8 cellular contexts compared by ENCODE assay signal in genomic region chr9:136403538-136403914, GRCh38. TPM values are rescaled to one million over a fixed set of nuclear protein-coding genes. Genes with fewer than 3 reads are reported as not detected.
A peak's percentile ranks its signal among the peaks of the same experiment; 100 is the strongest.
DNase-seq lines count a peak whose midpoint lies in the region; ATAC-seq and TF ChIP-seq lines count a peak whose summit lies in the region.

No MANE protein-coding gene starts in this region.

- peaks cover 6% of the 10 kb centered on the region for H3K27me3 Mint-ChIP-seq in HFFc6 (ENCODE audit: insufficient read depth)

- H3K27ac Mint-ChIP-seq in stimulated activated effector memory CD8-positive, alpha-beta T cell treated with anti-CD3 and anti-CD28 coated beads, Interleukin-12 subunit alpha, Interleukin-12 subunit beta, amount 100 ng/mL, for 72 hours: peak overlapping the region; percentile 83
- no peak overlapping the region for H3K27ac Mint-ChIP-seq in HFFc6

- peak; percentile 71 to 78 for DNase-seq in activated CD4-positive, alpha-beta T cell treated with anti-CD3 and anti-CD28 coated beads, Interleukin-2, amount 50 U/mL, for 4 hours
- DNase-seq in stimulated activated effector memory CD8-positive, alpha-beta T cell treated with anti-CD3 and anti-CD28 coated beads, Interleukin-12 subunit alpha, Interleukin-12 subunit beta, amount 100 ng/mL, for 72 hours (ENCODE audit: low spot score in 2 of 2): peak; percentile 59 to 78
- no peak for DNase-seq in putamen (ENCODE audit: low spot score)
- no peak for DNase-seq in HFFc6

- H3K4me1 Mint-ChIP-seq in stimulated activated effector memory CD8-positive, alpha-beta T cell treated with anti-CD3 and anti-CD28 coated beads, Interleukin-12 subunit alpha, Interleukin-12 subunit beta, amount 100 ng/mL, for 72 hours: peaks cover 58% of the 10 kb centered on the region
- peaks cover 9% of the 10 kb centered on the region for H3K4me1 Mint-ChIP-seq in HFFc6 (ENCODE audit: low read depth)

- no peak for TF ChIP-seq CTCF in HFFc6 (IDR thresholded peaks at IDR 0.05)

- no peaks in the 10 kb centered on the region for H3K9me3 Mint-ChIP-seq in stimulated activated effector memory CD8-positive, alpha-beta T cell treated with anti-CD3 and anti-CD28 coated beads, Interleukin-12 subunit alpha, Interleukin-12 subunit beta, amount 100 ng/mL, for 72 hours
- no peaks in the 10 kb centered on the region for H3K9me3 Mint-ChIP-seq in HFFc6

- peak overlapping the region; percentile 76 for H3K4me3 Mint-ChIP-seq in stimulated activated effector memory CD8-positive, alpha-beta T cell treated with anti-CD3 and anti-CD28 coated beads, Interleukin-12 subunit alpha, Interleukin-12 subunit beta, amount 100 ng/mL, for 72 hours
- no peak overlapping the region for H3K4me3 Mint-ChIP-seq in HFFc6

- peaks cover 71% of the 10 kb centered on the region for H3K36me3 Mint-ChIP-seq in stimulated activated effector memory CD8-positive, alpha-beta T cell treated with anti-CD3 and anti-CD28 coated beads, Interleukin-12 subunit alpha, Interleukin-12 subunit beta, amount 100 ng/mL, for 72 hours
- peaks cover 13% of the 10 kb centered on the region; the same call in 1 of the 2 replicates for H3K36me3 Mint-ChIP-seq in HFFc6 (ENCODE audit: low read depth)

- ATAC-seq in GM21825 (IDR thresholded peaks at IDR 0.05; ENCODE audit: unreplicated experiment) (peak; percentile 39), esophagus mucosa (peak; percentile 7), HG03354 (IDR thresholded peaks at IDR 0.05; ENCODE audit: poor library complexity, severe bottlenecking, unreplicated experiment) (no peak), HG03469 (IDR thresholded peaks at IDR 0.05; ENCODE audit: unreplicated experiment) (no peak)
- ATAC-seq in stimulated activated effector memory CD8-positive, alpha-beta T cell treated with anti-CD3 and anti-CD28 coated beads, Interleukin-12 subunit alpha, Interleukin-12 subunit beta, amount 100 ng/mL, for 72 hours: peak; percentile 87

RNA-seq across cellular contexts. Expression of gene SNAPC4, which starts 3.6 kb away (rescaled TPM):
- 3.7 TPM for total RNA-seq in esophagus mucosa
- 1 to 10 TPM; 6.2 to 9.4 (median 6.5) TPM for total RNA-seq in HFFc6 (2021; fragmentation: NEBNext Ultra II Directional; extraction: Animal tissue kit (Norgen Biotek cat#: 25700))

RNA-seq across cellular contexts. Expression of gene ENTR1, which starts 6.9 kb away (rescaled TPM):
- total RNA-seq in esophagus mucosa: 22.8 TPM
- total RNA-seq in HFFc6 (2021; fragmentation: NEBNext Ultra II Directional; extraction: Animal tissue kit (Norgen Biotek cat#: 25700)): 10 to 100 TPM; 40.8 to 55.1 (median 43.7) TPM

RNA-seq across cellular contexts. Expression of gene PMPCA, which starts 6.9 kb away (rescaled TPM):
- 29.4 TPM for total RNA-seq in esophagus mucosa
- 10 to 100 TPM; 69.1 to 81.0 (median 75.9) TPM for total RNA-seq in HFFc6 (2021; fragmentation: NEBNext Ultra II Directional; extraction: Animal tissue kit (Norgen Biotek cat#: 25700))

RNA-seq across cellular contexts. Expression of gene CARD9, which starts 30.1 kb away (rescaled TPM):
- total RNA-seq in esophagus mucosa: 0.80 TPM
- total RNA-seq in HFFc6 (2021; fragmentation: NEBNext Ultra II Directional; extraction: Animal tissue kit (Norgen Biotek cat#: 25700)): 10 to 100 TPM in 2 of 6 experiments, 1 to 10 TPM in 4; 2.9 to 19.0 (median 3.2) TPM

RNA-seq across cellular contexts. Expression of gene INPP5E, which starts 36.1 kb away (rescaled TPM):
- total RNA-seq in esophagus mucosa: 5.7 TPM
- 10 to 100 TPM; 11.5 to 14.0 (median 12.3) TPM for total RNA-seq in HFFc6 (2021; fragmentation: NEBNext Ultra II Directional; extraction: Animal tissue kit (Norgen Biotek cat#: 25700))

Comparison
In these comparisons a context has a peak if more than half of its experiments do, and no peak if none do; other contexts are left out.
1. ATAC-seq: peak in GM21825 (single experiment), esophagus mucosa (single experiment) and stimulated activated effector memory CD8-positive, alpha-beta T cell treated with anti-CD3 and anti-CD28 coated beads, Interleukin-12 subunit alpha, Interleukin-12 subunit beta, amount 100 ng/mL, for 72 hours (single experiment); none in HG03354 (single experiment) and HG03469 (single experiment).
2. DNase-seq: peak in activated CD4-positive, alpha-beta T cell treated with anti-CD3 and anti-CD28 coated beads, Interleukin-2, amount 50 U/mL, for 4 hours (2 of 2) and stimulated activated effector memory CD8-positive, alpha-beta T cell treated with anti-CD3 and anti-CD28 coated beads, Interleukin-12 subunit alpha, Interleukin-12 subunit beta, amount 100 ng/mL, for 72 hours (2 of 2); none in putamen (single experiment) and HFFc6 (single experiment).